In the genomic region with DNA sequence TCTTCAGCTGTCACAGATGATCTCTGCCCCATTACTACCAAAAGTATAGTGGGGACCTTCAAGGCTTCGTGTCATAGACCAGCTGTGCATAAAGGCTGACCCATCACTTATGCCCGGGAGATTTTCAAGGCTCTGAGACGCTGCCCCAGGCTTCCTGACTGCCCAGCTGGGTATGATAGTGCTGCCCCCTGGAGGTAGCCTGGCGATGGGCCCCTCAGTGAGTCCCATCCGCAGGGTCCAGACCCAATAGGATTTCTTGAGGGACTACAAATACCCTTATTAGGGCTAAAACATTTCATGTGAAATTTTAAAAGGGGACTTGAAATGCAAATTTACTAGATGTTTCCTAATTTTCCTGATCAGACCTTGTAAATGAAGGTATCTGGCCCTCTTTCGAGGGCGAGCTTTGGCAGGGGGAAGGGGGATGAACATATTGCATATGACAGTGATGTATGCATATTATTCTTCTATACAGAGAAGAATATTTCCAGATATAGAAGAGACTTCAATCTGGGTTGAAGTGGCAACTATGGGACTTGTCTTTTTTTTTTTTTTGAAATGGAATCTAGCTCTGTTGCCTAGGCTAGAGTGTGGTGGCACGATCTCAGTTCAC, we compare ENCODE assay signal across 8 cellular contexts. TPM values are rescaled to one million over a fixed set of nuclear protein-coding genes. Genes with fewer than 3 reads are reported as not detected.
DNase-seq lines count a peak whose midpoint lies in the region; ATAC-seq, FAIRE-seq and TF ChIP-seq lines count a peak whose summit lies in the region.

No MANE protein-coding gene starts in this region.

- H3K27me3 Mint-ChIP-seq in natural killer cell treated with Interleukin-12 subunit alpha and Interleukin-12 subunit beta and Interleukin-15 and Interleukin-18, amount 100 ng/mL, for 72 hours = no peaks in the 10 kb centered on the region

- no peak overlapping the region for H3K4me3 Mint-ChIP-seq in natural killer cell treated with Interleukin-12 subunit alpha and Interleukin-12 subunit beta and Interleukin-15 and Interleukin-18, amount 100 ng/mL, for 72 hours

- H3K36me3 ChIP-seq in bronchial epithelial cell (ENCODE audit: control insufficient read depth, insufficient read depth, low read length) = no peaks in the 10 kb centered on the region

- peak overlapping the region in 1 of 2 donors; percentile 60 for H3K27ac Mint-ChIP-seq in natural killer cell treated with Interleukin-12 subunit alpha and Interleukin-12 subunit beta and Interleukin-15 and Interleukin-18, amount 100 ng/mL, for 72 hours

- H3K36me3 Mint-ChIP-seq in natural killer cell treated with Interleukin-12 subunit alpha and Interleukin-12 subunit beta and Interleukin-15 and Interleukin-18, amount 100 ng/mL, for 72 hours = no peaks in the 10 kb centered on the region

- peak; percentile 41 for TF ChIP-seq CTCF in bronchial epithelial cell (IDR thresholded peaks at IDR 0.05; ENCODE audit: insufficient read depth, low read length, severe bottlenecking)

- no peak for TF ChIP-seq POLR2A in H54 (IDR thresholded peaks at IDR 0.05; ENCODE audit: low read depth, low read length)

- H3K27me3 ChIP-seq in bronchial epithelial cell (ENCODE audit: control insufficient read depth, insufficient read depth, low read length) = no peaks in the 10 kb centered on the region

- no peaks in the 10 kb centered on the region for H3K9me3 Mint-ChIP-seq in natural killer cell treated with Interleukin-12 subunit alpha and Interleukin-12 subunit beta and Interleukin-15 and Interleukin-18, amount 100 ng/mL, for 72 hours

- no peak overlapping the region for H3K4me3 ChIP-seq in bronchial epithelial cell (ENCODE audit: low read depth, low read length)

- DNase-seq in ACHN (peak; percentile 29), H54 (ENCODE audit: insufficient read length, low spot score) (peak; percentile 32), UCSD-AML1 (lab: John Stamatoyannopoulos, UW; ENCODE audit: unreplicated experiment) (peak; percentile 62), bronchial epithelial cell (ENCODE audit: low read depth) (no peak)
- DNase-seq in natural killer cell treated with Interleukin-12 subunit alpha and Interleukin-12 subunit beta and Interleukin-15 and Interleukin-18, amount 100 ng/mL, for 72 hours (ENCODE audit: low spot score) = peak; percentile 78

- no peak for FAIRE-seq in H54 (lab: Jason Lieb, UNC)
- FAIRE-seq in bronchial epithelial cell (lab: Jason Lieb, UNC) = no peak

- peaks cover 19 to 22% of the 10 kb centered on the region in 2 donors for H3K4me1 Mint-ChIP-seq in natural killer cell treated with Interleukin-12 subunit alpha and Interleukin-12 subunit beta and Interleukin-15 and Interleukin-18, amount 100 ng/mL, for 72 hours (ENCODE audit: low read depth in 2 of 2)

- in situ Hi-C loops in ACHN (cut with HindIII; ENCODE audit: low pct_ligation_motif_present, low pct_unique_long_range_greater_than_20kb, low sequenced_read_pairs) = no loop called here

- peak in 1 of 2 donors; percentile 70 for ATAC-seq in natural killer cell treated with Interleukin-12 subunit alpha and Interleukin-12 subunit beta and Interleukin-15 and Interleukin-18, amount 100 ng/mL, for 72 hours
- ATAC-seq in GM19397 (IDR thresholded peaks at IDR 0.05; ENCODE audit: unreplicated experiment) (no peak), GM21576 (IDR thresholded peaks at IDR 0.05; ENCODE audit: unreplicated experiment) (no peak), GM18861 (IDR thresholded peaks at IDR 0.05; ENCODE audit: unreplicated experiment) (no peak)

RNA-seq across cellular contexts. Expression of a gene that starts 11.7 kb away (rescaled TPM):
- 0.38 TPM in 1 of 2 replicates, not detected in the other for total RNA-seq in bronchial epithelial cell
- 1 to 10 TPM; 4.1 to 6.8 TPM for total RNA-seq in natural killer cell treated with Interleukin-12 subunit alpha and Interleukin-12 subunit beta and Interleukin-15 and Interleukin-18, amount 100 ng/mL, for 72 hours

RNA-seq across cellular contexts. Expression of a gene that starts 12.8 kb away (rescaled TPM):
- total RNA-seq in bronchial epithelial cell = under 0.01 and 0.51 TPM in 2 replicates
- total RNA-seq in natural killer cell treated with Interleukin-12 subunit alpha and Interleukin-12 subunit beta and Interleukin-15 and Interleukin-18, amount 100 ng/mL, for 72 hours = under 1 TPM in 1 of 2 donors, not detected in 1; 0.08 TPM

RNA-seq across cellular contexts. Expression of a gene that starts 36.2 kb away (rescaled TPM):
- 0.13 and 0.26 TPM in 2 replicates for total RNA-seq in bronchial epithelial cell
- not detected for total RNA-seq in natural killer cell treated with Interleukin-12 subunit alpha and Interleukin-12 subunit beta and Interleukin-15 and Interleukin-18, amount 100 ng/mL, for 72 hours

RNA-seq across cellular contexts. Expression of a gene that starts 36.8 kb away (rescaled TPM):
- total RNA-seq in bronchial epithelial cell = not detected in 2 replicates
- not detected for total RNA-seq in natural killer cell treated with Interleukin-12 subunit alpha and Interleukin-12 subunit beta and Interleukin-15 and Interleukin-18, amount 100 ng/mL, for 72 hours
